In genomic region chr16:19108409-19109287, GRCh38 we compare ENCODE assay signal across 1 cellular context.
TF ChIP-seq lines count a peak whose summit lies in the region.

No MANE protein-coding gene starts in this region.

TF ChIP-seq in IMR-90, 13 proteins besides CTCF, POLR2A, EP300 and RAD21:
- no peak for TF ChIP-seq CEBPB (IDR thresholded peaks at IDR 0.05; ENCODE audit: low read depth, low read length)
- TF ChIP-seq SMC3 (IDR thresholded peaks at IDR 0.05; ENCODE audit: low read depth, low read length) = no peak
- no peak for TF ChIP-seq MAFK (IDR thresholded peaks at IDR 0.05; ENCODE audit: low read depth, low read length)
- TF ChIP-seq BHLHE40 (IDR thresholded peaks at IDR 0.05; ENCODE audit: low read depth, low read length) = no peak
- TF ChIP-seq FOS (IDR thresholded peaks at IDR 0.05; ENCODE audit: low read depth, low read length) = no peak
- TF ChIP-seq ELK1 (IDR thresholded peaks at IDR 0.05; ENCODE audit: borderline replicate concordance, low read depth, low read length) = no peak
- TF ChIP-seq USF2 (IDR thresholded peaks at IDR 0.05; ENCODE audit: low read depth, low read length) = no peak
- no peak for TF ChIP-seq NFE2L2 (IDR thresholded peaks at IDR 0.05; ENCODE audit: low read depth, low read length)
